Comparison of ENCODE assay signal across 16 cellular contexts in the genomic region with DNA sequence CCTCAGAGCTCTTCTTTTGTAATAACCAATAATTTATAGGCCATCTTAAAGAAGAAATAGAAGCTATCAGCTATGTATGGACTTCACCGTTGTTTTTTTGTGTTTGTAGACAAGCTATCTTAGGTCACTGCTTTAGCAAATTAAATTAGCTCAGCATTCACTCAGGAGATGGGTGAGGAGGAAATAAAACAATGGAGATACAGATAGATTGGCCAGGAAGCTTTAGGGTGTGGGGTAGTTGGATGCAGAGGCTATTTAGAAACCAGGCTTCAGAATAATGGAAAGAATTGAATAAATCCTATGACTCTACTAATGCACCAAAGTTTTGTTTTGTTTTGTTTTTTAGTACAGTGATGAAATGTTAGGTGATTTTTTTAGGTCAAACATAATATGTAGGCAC.
"Had no signal": no experiment of that assay in that cellular context is flagged by ENCODE, and none has a peak within 500 bp of the region (broad histone marks: within the 10 kb centered on the region; RNA-seq: fewer than 3 reads in every experiment).

No MANE protein-coding gene starts in this region.

- H3K27ac Mint-ChIP-seq: activated CD4-positive, alpha-beta memory T cell treated with anti-CD3 and anti-CD28 coated beads, Interleukin-2, amount 10 ng/mL, durations not matched to agents 7 days and 5 days; activated naive CD8-positive, alpha-beta T cell treated with anti-CD3 and anti-CD28 coated beads for 36 hours; immature natural killer cell; natural killer cell treated with Interleukin-12 subunit alpha and Interleukin-12 subunit beta and Interleukin-15 and Interleukin-18, amount 100 ng/mL, for 72 hours; stimulated activated naive CD8-positive, alpha-beta T cell treated with anti-CD3 and anti-CD28 coated beads, Interleukin-15, amount 100 ng/mL, for 72 hours had no signal

- H3K4me3 Mint-ChIP-seq: activated CD4-positive, alpha-beta memory T cell treated with anti-CD3 and anti-CD28 coated beads, Interleukin-2, amount 10 ng/mL, durations not matched to agents 7 days and 5 days; activated naive CD8-positive, alpha-beta T cell treated with anti-CD3 and anti-CD28 coated beads for 36 hours; immature natural killer cell; natural killer cell treated with Interleukin-12 subunit alpha and Interleukin-12 subunit beta and Interleukin-15 and Interleukin-18, amount 100 ng/mL, for 72 hours; stimulated activated naive CD8-positive, alpha-beta T cell treated with anti-CD3 and anti-CD28 coated beads, Interleukin-15, amount 100 ng/mL, for 72 hours; T-cell had no signal

- H3K27me3 Mint-ChIP-seq: activated CD4-positive, alpha-beta memory T cell treated with anti-CD3 and anti-CD28 coated beads, Interleukin-2, amount 10 ng/mL, durations not matched to agents 7 days and 5 days; activated naive CD8-positive, alpha-beta T cell treated with anti-CD3 and anti-CD28 coated beads for 36 hours; natural killer cell treated with Interleukin-12 subunit alpha and Interleukin-12 subunit beta and Interleukin-15 and Interleukin-18, amount 100 ng/mL, for 72 hours; stimulated activated naive CD8-positive, alpha-beta T cell treated with anti-CD3 and anti-CD28 coated beads, Interleukin-15, amount 100 ng/mL, for 72 hours; T-cell had no signal

- H3K27me3 ChIP-seq: cardiac muscle cell, sigmoid colon, tibial artery had no signal

- DNase-seq: activated CD4-positive, alpha-beta memory T cell treated with anti-CD3 and anti-CD28 coated beads, Interleukin-2, amount 10 ng/mL, durations not matched to agents 7 days and 5 days; activated gamma-delta T cell treated with Interleukin-2 at 50 U/mL for 16 hours; activated naive CD8-positive, alpha-beta T cell treated with anti-CD3 and anti-CD28 coated beads for 36 hours; activated T-cell treated with anti-CD3 and anti-CD28 coated beads, Interleukin-2, amount 50 U/mL, for 48 hours; effector CD8-positive, alpha-beta T cell; immature natural killer cell; nucleus accumbens; stimulated activated CD4-positive, alpha-beta T cell treated with anti-CD3 and anti-CD28 coated beads, Interleukin-4, amount 100 ng/mL, for 24 hours; stimulated activated naive CD8-positive, alpha-beta T cell treated with anti-CD3 and anti-CD28 coated beads, Interleukin-15, amount 100 ng/mL, for 72 hours; T-cell had no signal

- H3K4me3 ChIP-seq: cardiac muscle cell, psoas muscle, sigmoid colon, tibial artery had no signal

- ATAC-seq: natural killer cell treated with Interleukin-12 subunit alpha and Interleukin-12 subunit beta and Interleukin-15 and Interleukin-18, amount 100 ng/mL, for 72 hours; psoas muscle; stimulated activated naive CD8-positive, alpha-beta T cell treated with anti-CD3 and anti-CD28 coated beads, Interleukin-15, amount 100 ng/mL, for 72 hours; T-cell had no signal

- H3K9me3 Mint-ChIP-seq: immature natural killer cell; natural killer cell treated with Interleukin-12 subunit alpha and Interleukin-12 subunit beta and Interleukin-15 and Interleukin-18, amount 100 ng/mL, for 72 hours had no signal

- H3K9me3 ChIP-seq: psoas muscle, sigmoid colon, tibial artery had no signal

- H3K27ac ChIP-seq: cardiac muscle cell, psoas muscle, tibial artery, VCaP had no signal

- H3K36me3 ChIP-seq: cardiac muscle cell, tibial artery had no signal

- H3K4me1 Mint-ChIP-seq: activated naive CD8-positive, alpha-beta T cell treated with anti-CD3 and anti-CD28 coated beads for 36 hours had no signal
